In the genomic region with DNA sequence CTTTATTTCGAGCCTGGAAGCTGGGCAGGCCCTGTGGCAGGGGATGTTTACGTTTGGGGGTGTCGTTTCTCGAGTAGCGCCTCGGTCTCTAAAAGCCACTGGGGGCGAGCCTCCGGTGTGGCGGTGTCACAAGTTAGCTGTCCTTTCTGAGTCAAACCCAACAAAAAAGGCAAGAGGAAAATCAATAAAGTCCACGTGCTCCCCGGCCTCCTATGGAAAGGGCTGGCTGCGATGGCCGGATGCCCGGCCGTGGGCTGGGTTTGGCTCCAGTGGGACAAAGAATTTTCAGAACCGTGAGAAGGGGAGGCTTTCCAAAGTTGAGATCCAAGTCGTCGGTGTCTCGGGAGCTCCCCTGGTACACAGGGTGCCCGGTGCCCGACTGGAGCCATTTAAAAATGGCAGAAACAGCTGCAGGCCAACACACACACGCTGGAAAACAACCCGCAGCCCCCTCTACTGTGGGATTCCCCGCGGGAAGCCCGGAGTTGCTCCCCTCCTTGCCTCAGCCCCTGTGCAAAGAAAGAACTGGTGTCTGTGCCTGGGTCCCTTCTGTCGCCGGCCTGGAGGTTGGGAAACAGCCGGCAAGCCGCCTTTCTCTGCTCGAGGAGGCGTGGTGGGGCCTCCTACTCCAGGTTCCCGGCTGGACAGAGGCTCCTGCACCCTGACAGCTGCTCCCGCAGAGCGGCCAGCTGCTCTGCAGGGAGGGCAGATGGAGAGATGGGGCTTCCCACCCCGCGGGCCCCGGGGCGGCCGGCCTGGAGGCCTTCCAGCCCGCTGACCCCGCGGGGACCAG, we compare ENCODE assay signal across 8 cellular contexts. TPM values are rescaled to one million over a fixed set of nuclear protein-coding genes. Genes with fewer than 3 reads are reported as not detected.
DNase-seq lines count a peak whose midpoint lies in the region; ATAC-seq and TF ChIP-seq lines count a peak whose summit lies in the region.

No MANE protein-coding gene starts in this region.

- no peaks in the 10 kb centered on the region for H3K27me3 ChIP-seq in lung (ENCODE audit: control insufficient read depth, insufficient read depth)

- TF ChIP-seq RAD21 in Ishikawa (IDR thresholded peaks at IDR 0.05; ENCODE audit: low read depth), result no peak

- WGBS in lung, 2 donors, result 15 to 18% methylated on average over 43 of the region's 43 CpGs

- ATAC-seq in lung (ENCODE audit: insufficient read depth, low FRiP score), result peak; percentile 44
- no peak for ATAC-seq in GM21390 (IDR thresholded peaks at IDR 0.05; ENCODE audit: unreplicated experiment)

- TF ChIP-seq EP300 in Ishikawa (IDR thresholded peaks at IDR 0.05; ENCODE audit: borderline replicate concordance), result no peak

- no peak for TF ChIP-seq CTCF in lung (IDR thresholded peaks at IDR 0.05; ENCODE audit: control extremely low read depth, extremely low read depth)

- H3K4me3 ChIP-seq in lung, result peak overlapping the region; percentile 76

- no peaks in the 10 kb centered on the region for H3K36me3 ChIP-seq in lung (ENCODE audit: control insufficient read depth in 2 of 2, insufficient read depth in 2 of 2, low read length in 2 of 2)

- no peaks in the 10 kb centered on the region for H3K9me3 ChIP-seq in lung (ENCODE audit: control insufficient read depth in 2 of 2, insufficient read depth in 1 of 2, low read length in 1 of 2)

- peak overlapping the region; percentile 69 to 71 for H3K27ac ChIP-seq in lung (ENCODE audit: low read depth in 1 of 2, low read length in 1 of 2)
- peak overlapping the region; percentile 69 for H3K27ac ChIP-seq in substantia nigra (ENCODE audit: low read depth, low read length, poor library complexity, severe bottlenecking)

- H3K4me1 ChIP-seq in lung (ENCODE audit: control insufficient read depth in 2 of 2, insufficient read depth in 2 of 2, low read length in 2 of 2), result peaks cover 0 to 10% of the 10 kb centered on the region in 2 donors

- DNase-seq in ELF-1 (ENCODE audit: low read depth, low spot score) (peak; percentile 71), SW480 (ENCODE audit: low spot score) (peak; percentile 28), epidermal melanocyte (ENCODE audit: insufficient read length, low spot score) (peak; percentile 80), lung (ENCODE audit: low spot score) (peak; percentile 70), substantia nigra (lab: John Stamatoyannopoulos, UW) (peak in 46 of 49 donors; percentile 27 to 80 (median 60))
- DNase-seq in effector CD4-positive, alpha-beta T cell, result no peak

TF ChIP-seq in Ishikawa, 13 proteins besides CTCF, POLR2A, EP300 and RAD21:
- TF ChIP-seq, protein P1, sequence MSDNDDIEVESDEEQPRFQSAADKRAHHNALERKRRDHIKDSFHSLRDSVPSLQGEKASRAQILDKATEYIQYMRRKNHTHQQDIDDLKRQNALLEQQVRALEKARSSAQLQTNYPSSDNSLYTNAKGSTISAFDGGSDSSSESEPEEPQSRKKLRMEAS (IDR thresholded peaks at IDR 0.05), result peak; percentile 87
- no peak for TF ChIP-seq NFIC (IDR thresholded peaks at IDR 0.05)
- peak; percentile 84 for TF ChIP-seq YY1 (IDR thresholded peaks at IDR 0.05; ENCODE audit: low read depth)
- peak; percentile 42; the same call in 1 of the 2 replicates for TF ChIP-seq REST (IDR thresholded peaks at IDR 0.05; ENCODE audit: low read depth)
- TF ChIP-seq, protein P2, sequence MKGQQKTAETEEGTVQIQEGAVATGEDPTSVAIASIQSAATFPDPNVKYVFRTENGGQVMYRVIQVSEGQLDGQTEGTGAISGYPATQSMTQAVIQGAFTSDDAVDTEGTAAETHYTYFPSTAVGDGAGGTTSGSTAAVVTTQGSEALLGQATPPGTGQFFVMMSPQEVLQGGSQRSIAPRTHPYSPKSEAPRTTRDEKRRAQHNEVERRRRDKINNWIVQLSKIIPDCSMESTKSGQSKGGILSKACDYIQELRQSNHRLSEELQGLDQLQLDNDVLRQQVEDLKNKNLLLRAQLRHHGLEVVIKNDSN (IDR thresholded peaks at IDR 0.05), result peak; percentile 85

RNA-seq across cellular contexts. Expression of gene BCL7A, which starts 1.9 kb away (rescaled TPM):
- 10 to 100 TPM; 13.2 to 21.2 TPM for total RNA-seq in lung
- polyA plus RNA-seq in lung, result 1 to 10 TPM; 3.4 to 4.5 TPM

RNA-seq across cellular contexts. Expression of gene MLXIP, which starts 55.0 kb away (rescaled TPM):
- 10 to 100 TPM; 47.0 to 58.8 TPM for total RNA-seq in lung
- 10 to 100 TPM; 29.1 to 30.5 TPM for polyA plus RNA-seq in lung
